In genomic region chr7:381211-382117, GRCh38 we compare ENCODE assay signal across 13 cellular contexts.
DNase-seq lines count a peak whose midpoint lies in the region; ATAC-seq and TF ChIP-seq lines count a peak whose summit lies in the region.
"Had no signal": no experiment of that assay in that cellular context is flagged by ENCODE, and none has a peak within 500 bp of the region (broad histone marks: within the 10 kb centered on the region; RNA-seq: fewer than 3 reads in every experiment).

No MANE protein-coding gene starts in this region.

- H3K4me1 ChIP-seq in BLaER1 (peaks cover 62% of the 10 kb centered on the region), spleen (peaks cover 14 to 60% (median 41%) of the 10 kb centered on the region in 6 donors)
- H3K4me1 ChIP-seq: SJCRH30 had no signal

- H3K4me2 ChIP-seq in BLaER1: peak overlapping the region; percentile 97

- TF ChIP-seq POLR2A in spleen (IDR thresholded peaks at IDR 0.05): no peak

- 44 to 53% (median 46%) methylated on average over 16 to 24 of the region's 24 CpGs for WGBS in spleen, 5 donors

- H3K27me3 ChIP-seq in BLaER1: peaks cover 5% of the 10 kb centered on the region
- H3K27me3 ChIP-seq in spleen (replicated peaks in 1 of 7): peaks cover 0 to 33% (median 0%) of the 10 kb centered on the region in 7 donors
- H3K27me3 ChIP-seq: SJCRH30 had no signal

- H3K9me3 Mint-ChIP-seq in WTC11: peaks cover 17% of the 10 kb centered on the region

- H3K9ac ChIP-seq in BLaER1: peak overlapping the region; percentile 52; the same call in 1 of the 2 replicates

- ATAC-seq in WTC11 (no peak), GM19395 (IDR thresholded peaks at IDR 0.05; ENCODE audit: unreplicated experiment) (no peak), HG03108 (IDR thresholded peaks at IDR 0.05; ENCODE audit: unreplicated experiment) (no peak)

- DNase-seq in WTC11 (ENCODE audit: low spot score): peak; percentile 7
- peak; percentile 51 for DNase-seq in central memory CD4-positive, alpha-beta T cell
- peak; percentile 77 for DNase-seq in spleen
- no peak for DNase-seq in NCI-H2196 (lab: John Stamatoyannopoulos, UW; ENCODE audit: unreplicated experiment)
- no peak for DNase-seq in LoVo (ENCODE audit: low spot score)
- DNase-seq: amygdala, C1 segment of cervical spinal cord, NCI-H2029, SJCRH30 had no signal

- no peaks in the 10 kb centered on the region for H3K36me3 ChIP-seq in BLaER1
- H3K36me3 ChIP-seq in spleen: no peaks in the 10 kb centered on the region
- H3K36me3 ChIP-seq: SJCRH30 had no signal

- peaks cover 26% of the 10 kb centered on the region for H3K27me3 Mint-ChIP-seq in WTC11 (ENCODE audit: low read depth)

- POLR2A ChIA-PET in WTC11 (lab: Charles Lee): no interaction called here

- no peaks in the 10 kb centered on the region for H4K20me1 ChIP-seq in BLaER1

- H3K9me3 ChIP-seq in BLaER1 (peaks cover 33% of the 10 kb centered on the region), spleen (peaks cover 0 to 32% (median 23%) of the 10 kb centered on the region in 8 donors)
- H3K9me3 ChIP-seq: SJCRH30 had no signal

- CTCF ChIA-PET in WTC11 (lab: Charles Lee): no interaction called here

- H3K4me3 Mint-ChIP-seq in WTC11: no peak overlapping the region

- no peak for TF ChIP-seq CTCF in WTC11 (IDR thresholded peaks at IDR 0.05)
- no peak for TF ChIP-seq CTCF in spleen (IDR thresholded peaks at IDR 0.05 in 8 of 11, conservative IDR thresholded peaks at IDR 0.05 in 3 of 11)

- peak overlapping the region; percentile 47 for H3K4me3 ChIP-seq in BLaER1
- peak overlapping the region in 1 of 8 donors; percentile 11 for H3K4me3 ChIP-seq in spleen
- H3K4me3 ChIP-seq: lung, SJCRH30 had no signal

- H3K36me3 Mint-ChIP-seq in WTC11: 0 out of 2 replicates have a peak, but pooled peaks cover 9% of the 10 kb centered on the region

- intact Hi-C loops in spleen (cut with DNase I; ENCODE audit: low total_unique reads): no loop called here

- H3K27ac Mint-ChIP-seq in WTC11: no peak overlapping the region; the same call in none of the 2 replicates

- H3K27ac ChIP-seq in BLaER1: peak overlapping the region; percentile 77
- peak overlapping the region in 4 of 8 donors; percentile 21 to 58 (median 47) for H3K27ac ChIP-seq in spleen
- H3K27ac ChIP-seq: SJCRH30 had no signal

- H3K4me1 Mint-ChIP-seq in WTC11: no peaks in the 10 kb centered on the region; the same call in 1 of the 2 replicates

TF ChIP-seq in WTC11, 78 proteins besides CTCF, POLR2A, EP300 and RAD21:
- no peak for TF ChIP-seq ZNF425 (CRISPR knock-in tag; conservative IDR thresholded peaks at IDR 0.05)
- no peak for TF ChIP-seq ZNF423 (CRISPR knock-in tag; IDR thresholded peaks at IDR 0.05)
- no peak for TF ChIP-seq CDX4 (CRISPR knock-in tag; IDR thresholded peaks at IDR 0.05; ENCODE audit: borderline replicate concordance)
- TF ChIP-seq ELF4 (CRISPR knock-in tag; IDR thresholded peaks at IDR 0.05; ENCODE audit: low read depth): no peak
- TF ChIP-seq ZNF532 (CRISPR knock-in tag; IDR thresholded peaks at IDR 0.05; ENCODE audit: borderline replicate concordance): no peak
TF ChIP-seq in WTC11: peak in this region for 0.

Comparison
In these comparisons a context has a peak if more than half of its experiments do, and no peak if none do; other contexts are left out.
1. DNase-seq: peak in WTC11 (single experiment), central memory CD4-positive, alpha-beta T cell (single experiment) and spleen (single experiment); none in NCI-H2196 (single experiment) and LoVo (single experiment).